Comparison of ENCODE assay signal across 8 cellular contexts in the genomic region with DNA sequence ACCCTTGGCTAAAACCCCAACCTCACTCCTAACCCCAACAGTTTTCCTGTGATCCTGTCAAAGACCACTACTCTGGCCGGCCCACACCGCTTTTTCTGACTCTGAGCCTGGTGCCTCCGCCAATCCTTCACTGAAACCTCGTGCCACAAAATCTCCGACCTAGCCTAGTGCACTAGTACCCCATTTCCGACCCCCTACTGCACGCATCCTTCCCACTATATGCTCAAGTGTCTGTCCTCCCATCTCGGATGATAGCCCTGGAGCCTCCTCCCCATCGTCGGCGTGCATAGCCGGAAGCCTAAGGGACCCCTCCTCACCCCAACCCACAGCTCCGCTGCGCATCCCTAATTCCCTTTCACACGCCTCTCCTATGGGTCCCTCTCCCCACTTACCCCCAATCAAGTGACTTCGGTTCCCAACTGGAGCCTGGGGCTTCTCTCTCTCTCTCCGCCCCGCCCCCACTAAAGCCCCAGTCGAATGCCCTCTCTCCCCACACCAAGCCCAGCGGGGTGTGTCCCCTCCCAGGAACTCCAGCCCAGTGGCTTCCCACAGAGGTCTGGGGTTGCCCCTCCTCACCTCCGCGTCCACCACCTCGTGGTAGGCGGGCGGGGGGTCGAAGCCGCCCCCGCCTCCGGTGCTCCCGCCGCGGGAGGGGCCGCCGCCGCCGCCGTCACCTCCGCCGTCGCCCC. TPM values are rescaled to one million over a fixed set of nuclear protein-coding genes. Genes with fewer than 3 reads are reported as not detected.
DNase-seq lines count a peak whose midpoint lies in the region.

No MANE protein-coding gene starts in this region.

- H4K8ac ChIP-seq in mesendoderm (ENCODE audit: low read depth, low read length) = peak overlapping the region; percentile 99

- H3K9ac ChIP-seq in GM23248 (peak overlapping the region; percentile 95), mesendoderm (ENCODE audit: low read length) (peak overlapping the region; percentile 99)

- H3K27me3 ChIP-seq in GM23248 (replicated peaks; ENCODE audit: insufficient read depth) (no peaks in the 10 kb centered on the region), mesendoderm (ENCODE audit: insufficient read depth, low read length, poor library complexity) (no peaks in the 10 kb centered on the region)
- no peaks in the 10 kb centered on the region for H3K27me3 ChIP-seq in effector memory CD4-positive, alpha-beta T cell (replicated peaks; ENCODE audit: control insufficient read depth, insufficient read depth, low read length, poor library complexity, severe bottlenecking)

- peak overlapping the region; percentile 100 for H3K56ac ChIP-seq in mesendoderm (ENCODE audit: low read length)

- H2AFZ ChIP-seq in GM23248 = peak overlapping the region; percentile 73

- H3K4me3 ChIP-seq in GM23248 = peak overlapping the region; percentile 90
- H3K4me3 ChIP-seq in effector memory CD4-positive, alpha-beta T cell (ENCODE audit: insufficient read depth, low read depth, low read length, poor library complexity, severe bottlenecking) = peak overlapping the region; percentile 85
- peak overlapping the region; percentile 51 for H3K4me3 ChIP-seq in mesendoderm (ENCODE audit: low read length)

- no peak overlapping the region for H4K5ac ChIP-seq in mesendoderm (ENCODE audit: low read length)

- H3F3A ChIP-seq in GM23248 (ENCODE audit: insufficient read depth) = 0 out of 2 replicates have a peak, but pooled peaks cover 8% of the 10 kb centered on the region

- H3K9me2 ChIP-seq in GM23248 (ENCODE audit: insufficient read depth) = no peaks in the 10 kb centered on the region

- in situ Hi-C loops in GM23248 (cut with MboI) = no loop called here

- H3K23ac ChIP-seq in mesendoderm (ENCODE audit: low read length) = no peak overlapping the region

- H4K20me1 ChIP-seq in GM23248 (ENCODE audit: insufficient read depth) = peaks cover 8% of the 10 kb centered on the region; the same call in 1 of the 2 replicates

- DNase-seq in GM03348 (ENCODE audit: low spot score) = peak; percentile 63
- peak; percentile 55 for DNase-seq in GM23248
- DNase-seq in LHCN-M2 (ENCODE audit: low read depth) = peak; percentile 24
- DNase-seq in activated CD4-positive, alpha-beta T cell treated with anti-CD3 and anti-CD28 coated beads for 48 hours = peak; percentile 51
- DNase-seq in effector memory CD4-positive, alpha-beta T cell = peak; percentile 16 to 22 (median 16)
- DNase-seq in mesendoderm = peak; percentile 81
- DNase-seq in stimulated activated naive CD4-positive, alpha-beta T cell treated with Interleukin-2 at 50 U/mL for 16 hours (lab: John Stamatoyannopoulos, UW) = peak; percentile 25
- DNase-seq in inferior parietal cortex (ENCODE audit: extremely low spot score) = no peak

- peak overlapping the region; percentile 97 for H2BK5ac ChIP-seq in mesendoderm (ENCODE audit: low read length)

- H3K79me1 ChIP-seq in mesendoderm (ENCODE audit: low read length) = peaks cover 3% of the 10 kb centered on the region

- peak overlapping the region; percentile 93 for H3K4ac ChIP-seq in mesendoderm (ENCODE audit: low read depth, low read length)

- peak overlapping the region; percentile 71 for H3K27ac ChIP-seq in GM23248
- peak overlapping the region; percentile 87 for H3K27ac ChIP-seq in effector memory CD4-positive, alpha-beta T cell (ENCODE audit: insufficient read depth, low read length, poor library complexity, severe bottlenecking)
- peak overlapping the region; percentile 100 for H3K27ac ChIP-seq in mesendoderm (ENCODE audit: low read depth, low read length)

- peak overlapping the region; percentile 93 for H2BK120ac ChIP-seq in mesendoderm (ENCODE audit: low read depth, low read length)

- no peaks in the 10 kb centered on the region for H3K9me3 ChIP-seq in GM23248 (ENCODE audit: low read depth)
- no peaks in the 10 kb centered on the region for H3K9me3 ChIP-seq in effector memory CD4-positive, alpha-beta T cell (ENCODE audit: control insufficient read depth, low read length)

- H3K36me3 ChIP-seq in GM23248 (ENCODE audit: low read depth) = no peaks in the 10 kb centered on the region
- no peaks in the 10 kb centered on the region for H3K36me3 ChIP-seq in effector memory CD4-positive, alpha-beta T cell (ENCODE audit: control insufficient read depth, insufficient read depth, low read length)
- no peaks in the 10 kb centered on the region for H3K36me3 ChIP-seq in mesendoderm (ENCODE audit: control insufficient read depth, insufficient read depth, low read length)

- WGBS in GM23248 (ENCODE audit: low coverage in 1 of 2, low lambda C conversion rate in 2 of 2, missing lambda C conversion rate in 2 of 2), 2 experiments = 1% methylated on average over 26 to 40 of the region's 40 CpGs
- WGBS in mesendoderm (ENCODE audit: extremely low coverage, insufficient coverage, low lambda C conversion rate) = no CpG with 5 or more reads among the region's 40 CpGs

- H3K18ac ChIP-seq in mesendoderm (ENCODE audit: low read length) = peak overlapping the region; percentile 95

- H2AK5ac ChIP-seq in mesendoderm (ENCODE audit: low read length) = peak overlapping the region; percentile 52

- H3K4me2 ChIP-seq in GM23248 (ENCODE audit: unreplicated experiment) = peak overlapping the region; percentile 94
- H3K4me2 ChIP-seq in mesendoderm (ENCODE audit: low read length) = peak overlapping the region; percentile 43

- H3K79me2 ChIP-seq in GM23248 (ENCODE audit: insufficient read depth) = peaks cover 64% of the 10 kb centered on the region
- H3K79me2 ChIP-seq in mesendoderm (ENCODE audit: control insufficient read depth, insufficient read depth, low read length) = peaks cover 32% of the 10 kb centered on the region

- H3K4me1 ChIP-seq in GM23248 (ENCODE audit: insufficient read depth) = peaks cover 36% of the 10 kb centered on the region
- peaks cover 40% of the 10 kb centered on the region for H3K4me1 ChIP-seq in effector memory CD4-positive, alpha-beta T cell (ENCODE audit: control insufficient read depth, insufficient read depth, low read length, poor library complexity, severe bottlenecking)
- H3K4me1 ChIP-seq in mesendoderm (ENCODE audit: control insufficient read depth, low read depth, low read length) = peaks cover 3% of the 10 kb centered on the region

- no peak overlapping the region for H2BK15ac ChIP-seq in mesendoderm (replicated peaks; ENCODE audit: low read depth)

RNA-seq across cellular contexts. Expression of gene USP24, which starts 0.8 kb away (rescaled TPM):
- 16.3 and 26.9 TPM in 2 replicates for total RNA-seq in GM23248 (2014; rRNA removed; shearing (Covaris generic))
- polyA plus RNA-seq in GM23248 (2016; fragmentation: Nextera tagmentation; extraction: Ambion mirVana) = 3.3 and 4.4 TPM in 2 replicates
- 21.4 and 23.7 TPM in 2 replicates for total RNA-seq in LHCN-M2 (2014; rRNA removed)
- polyA plus RNA-seq in LHCN-M2 (2012) = 6.7 TPM
- polyA plus RNA-seq in mesendoderm (2013, experiment 1 of 2) = 15.3 TPM
- 14.4 TPM for polyA plus RNA-seq in mesendoderm (2013, experiment 2 of 2)
